In the genomic region with DNA sequence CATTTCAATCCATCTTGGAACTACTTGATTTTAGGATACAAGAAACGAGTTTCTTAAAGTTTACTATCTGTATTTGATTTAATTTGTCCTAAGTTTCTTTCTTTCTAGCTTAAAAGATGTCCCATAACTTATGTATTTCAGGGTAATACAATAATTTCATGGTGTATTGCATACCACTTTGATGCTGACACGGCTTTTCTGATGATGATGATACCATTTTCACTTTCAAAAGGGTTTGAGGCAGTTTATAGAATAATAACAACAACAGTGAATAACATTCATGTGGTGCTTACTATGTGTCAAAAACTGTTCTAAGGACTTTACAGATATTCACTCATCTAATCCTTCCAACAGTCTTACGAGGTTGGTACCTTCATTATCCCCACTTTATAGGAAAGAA, we compare ENCODE assay signal across 20 cellular contexts. TPM values are rescaled to one million over a fixed set of nuclear protein-coding genes. Genes with fewer than 3 reads are reported as not detected.
"Had no signal": no experiment of that assay in that cellular context is flagged by ENCODE, and none has a peak within 500 bp of the region (broad histone marks: within the 10 kb centered on the region; RNA-seq: fewer than 3 reads in every experiment).

No MANE protein-coding gene starts in this region.

- H3K9me3 ChIP-seq: gastrocnemius medialis, heart left ventricle had no signal

- H3K27ac ChIP-seq: gastrocnemius medialis, heart left ventricle had no signal

- H3K4me3 ChIP-seq: gastrocnemius medialis, heart left ventricle had no signal

- H3K4me3 Mint-ChIP-seq: activated CD8-positive, alpha-beta T cell treated with anti-CD3 and anti-CD28 coated beads for 36 hours; activated naive CD4-positive, alpha-beta T cell treated with anti-CD3 and anti-CD28 coated beads for 36 hours; endodermal cell; immature natural killer cell; nephron; T-helper 2 cell treated with Interferon-gamma antibody and Interleukin-4, amounts not matched to agents 5 μg/mL and 100 μg/mL, for 36 hours; type B pancreatic cell had no signal

- DNase-seq: activated CD8-positive, alpha-beta T cell treated with anti-CD3 and anti-CD28 coated beads for 36 hours; activated naive CD4-positive, alpha-beta T cell treated with anti-CD3 and anti-CD28 coated beads for 36 hours; gastrocnemius medialis; heart left ventricle; immature natural killer cell; nucleus accumbens; posterior cingulate gyrus; retina; stimulated activated CD4-positive, alpha-beta T cell treated with anti-CD3 and anti-CD28 coated beads, Interleukin-2, amount 100 ng/mL, for 48 hours; stimulated activated naive CD8-positive, alpha-beta T cell treated with anti-CD3 and anti-CD28 coated beads, Interleukin-15, Interleukin-2, amounts not matched to agents 100 U/mL and 50 U/mL, for 24 hours; SW 1271 had no signal

- H3K27ac Mint-ChIP-seq: activated CD8-positive, alpha-beta T cell treated with anti-CD3 and anti-CD28 coated beads for 36 hours; activated naive CD4-positive, alpha-beta T cell treated with anti-CD3 and anti-CD28 coated beads for 36 hours; endodermal cell; immature natural killer cell; nephron; T-helper 2 cell treated with Interferon-gamma antibody and Interleukin-4, amounts not matched to agents 5 μg/mL and 100 μg/mL, for 36 hours; type B pancreatic cell had no signal

- H3K36me3 ChIP-seq: gastrocnemius medialis, heart left ventricle had no signal

- H3K27me3 Mint-ChIP-seq: activated CD8-positive, alpha-beta T cell treated with anti-CD3 and anti-CD28 coated beads for 36 hours had no signal

- H3K9me3 Mint-ChIP-seq: activated CD8-positive, alpha-beta T cell treated with anti-CD3 and anti-CD28 coated beads for 36 hours; activated naive CD4-positive, alpha-beta T cell treated with anti-CD3 and anti-CD28 coated beads for 36 hours; endodermal cell; immature natural killer cell; nephron; T-helper 2 cell treated with Interferon-gamma antibody and Interleukin-4, amounts not matched to agents 5 μg/mL and 100 μg/mL, for 36 hours; type B pancreatic cell had no signal

- ATAC-seq: activated CD8-positive, alpha-beta T cell treated with anti-CD3 and anti-CD28 coated beads for 36 hours; gastrocnemius medialis; heart left ventricle; stimulated activated naive CD8-positive, alpha-beta T cell treated with anti-CD3 and anti-CD28 coated beads, Interleukin-15, Interleukin-2, amounts not matched to agents 100 U/mL and 50 U/mL, for 24 hours had no signal

- H3K36me3 Mint-ChIP-seq: immature natural killer cell, type B pancreatic cell had no signal

- H3K27me3 ChIP-seq: gastrocnemius medialis, heart left ventricle had no signal

RNA-seq across cellular contexts. Expression of a gene that starts 33.2 kb away (rescaled TPM):
- total RNA-seq: astrocyte, bronchial epithelial cell, chondrocyte, dermis microvascular lymphatic vessel endothelial cell, epithelial cell of proximal tubule had no signal
